ENCODE assay signal across 20 cellular contexts in genomic region chr18:46445914-46446313, GRCh38.
"Had no signal": no experiment of that assay in that cellular context is flagged by ENCODE, and none has a peak within 500 bp of the region (broad histone marks: within the 10 kb centered on the region; RNA-seq: fewer than 3 reads in every experiment).

No MANE protein-coding gene starts in this region.

- H3K27ac ChIP-seq: epithelial cell of prostate, sigmoid colon, stomach, suprapubic skin, tibial nerve, vagina had no signal

- H3K4me3 ChIP-seq: sigmoid colon, smooth muscle cell, stomach, suprapubic skin, tibial nerve, vagina had no signal

- H3K27me3 ChIP-seq: sigmoid colon, stomach, suprapubic skin, tibial nerve, vagina had no signal

- DNase-seq: activated CD4-positive, alpha-beta memory T cell treated with anti-CD3 and anti-CD28 coated beads for 36 hours; activated CD4-positive, alpha-beta T cell treated with anti-CD3 and anti-CD28 coated beads for 48 hours; activated CD4-positive, CD25-positive, alpha-beta regulatory T cell; activated naive CD4-positive, alpha-beta T cell treated with anti-CD3 and anti-CD28 coated beads, Interleukin-2, amount 10 ng/mL, durations not matched to agents 7 days and 5 days; activated naive CD8-positive, alpha-beta T cell treated with anti-CD3 and anti-CD28 coated beads, Interleukin-2, amount 50 U/mL, for 24 hours; activated T-cell treated with anti-CD3 and anti-CD28 coated beads, Interleukin-2, amount 50 U/mL, for 48 hours; foreskin fibroblast; kidney glomerular epithelial cell; midbrain; natural killer cell; retina; sigmoid colon; stimulated activated CD4-positive, alpha-beta T cell treated with anti-CD3 and anti-CD28 coated beads, Interleukin-15, amount 100 ng/mL, for 24 hours; stomach had no signal

- ATAC-seq: activated naive CD8-positive, alpha-beta T cell treated with anti-CD3 and anti-CD28 coated beads, Interleukin-2, amount 50 U/mL, for 24 hours; natural killer cell; stimulated activated memory B cell treated with anti-CD40 and anti-IgM and Interleukin-4, amounts not matched to agents 10 μg/mL and 1 μg/mL and 100 μg/mL, for 72 hours had no signal

- H3K4me1 ChIP-seq: sigmoid colon, stomach, suprapubic skin, tibial nerve, vagina had no signal
